Comparison of ENCODE assay signal across 8 cellular contexts in the genomic region with DNA sequence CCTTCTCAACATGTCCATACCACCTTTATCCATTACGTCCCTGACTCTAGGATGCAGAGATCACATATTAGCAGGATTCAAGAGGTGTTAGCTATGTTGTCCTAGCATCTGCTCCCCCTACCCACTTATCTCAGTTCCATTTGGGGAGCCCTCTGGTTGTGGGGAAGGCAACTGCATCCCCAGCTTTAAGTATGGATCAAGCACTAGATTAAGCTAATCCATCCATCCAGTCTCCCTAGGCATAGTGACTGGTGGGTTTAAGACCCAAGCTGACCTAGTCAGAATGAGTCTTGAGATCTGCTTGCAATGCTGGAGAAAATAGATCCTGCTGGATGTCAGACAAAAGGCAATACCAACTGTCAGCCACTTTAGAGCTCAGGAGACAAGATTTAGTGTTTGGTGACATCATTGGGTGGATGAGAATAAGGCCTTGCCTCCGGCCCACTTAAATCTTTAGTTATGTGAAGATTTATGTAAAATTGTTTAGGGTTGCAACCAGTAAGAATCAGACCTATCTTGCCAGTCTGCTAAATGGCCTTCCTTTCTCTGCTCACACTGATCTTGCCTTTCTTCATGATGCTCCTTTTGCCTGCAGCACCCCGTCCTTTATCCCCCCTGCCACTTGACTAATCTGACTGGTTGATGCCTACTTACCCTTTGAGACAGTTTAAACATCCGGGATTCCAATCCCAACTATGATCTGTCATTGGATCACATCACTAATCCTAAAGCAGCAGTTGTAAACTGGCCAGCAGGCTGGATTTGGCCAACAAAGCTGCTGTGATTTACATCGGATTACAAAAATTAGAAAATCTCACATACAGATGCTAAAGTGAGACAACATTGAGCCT. TPM values are rescaled to one million over a fixed set of nuclear protein-coding genes. Genes with fewer than 3 reads are reported as not detected.
DNase-seq lines count a peak whose midpoint lies in the region; ATAC-seq and TF ChIP-seq lines count a peak whose summit lies in the region.

No MANE protein-coding gene starts in this region.

- peaks cover 21 to 53% (median 31%) of the 10 kb centered on the region in 4 donors for H3K4me1 Mint-ChIP-seq in CD4-positive, CD25-positive, alpha-beta regulatory T cell
- H3K4me1 Mint-ChIP-seq in activated CD8-positive, alpha-beta T cell treated with anti-CD3 and anti-CD28 coated beads for 36 hours (ENCODE audit: low read depth): peaks cover 30% of the 10 kb centered on the region

- peak overlapping the region; percentile 98 for H3K4me3 ChIP-seq in CD4-positive, CD25-positive, alpha-beta regulatory T cell (ENCODE audit: low read depth, low read length)
- H3K4me3 ChIP-seq in HL-60 (replicated peaks; ENCODE audit: insufficient read depth, low read length): no peak overlapping the region
- no peak overlapping the region for H3K4me3 ChIP-seq in liver (ENCODE audit: low read depth in 1 of 3, low read length in 3 of 3)

- H3K27me3 Mint-ChIP-seq in CD4-positive, CD25-positive, alpha-beta regulatory T cell: peaks cover 5% of the 10 kb centered on the region
- no peaks in the 10 kb centered on the region for H3K27me3 Mint-ChIP-seq in activated CD8-positive, alpha-beta T cell treated with anti-CD3 and anti-CD28 coated beads for 36 hours

- H3K36me3 ChIP-seq in CD4-positive, CD25-positive, alpha-beta regulatory T cell (ENCODE audit: control insufficient read depth, insufficient read depth, low read length): peaks cover 27% of the 10 kb centered on the region
- peaks cover 3 to 29% (median 21%) of the 10 kb centered on the region in 4 donors for H3K36me3 ChIP-seq in liver (ENCODE audit: control insufficient read depth in 4 of 4, insufficient read depth in 3 of 4, low read depth in 1 of 4, low read length in 3 of 4)

- H3K27ac ChIP-seq in CD4-positive, CD25-positive, alpha-beta regulatory T cell (ENCODE audit: insufficient read depth, low read length, poor library complexity, severe bottlenecking): peak overlapping the region; percentile 98
- H3K27ac ChIP-seq in HL-60 (replicated peaks) (peak overlapping the region; percentile 94), liver (ENCODE audit: low read depth in 1 of 2, low read length in 2 of 2) (no peak overlapping the region)

- peak overlapping the region; percentile 99 to 100 (median 99) for H3K27ac Mint-ChIP-seq in CD4-positive, CD25-positive, alpha-beta regulatory T cell
- peak overlapping the region; percentile 98 for H3K27ac Mint-ChIP-seq in activated CD8-positive, alpha-beta T cell treated with anti-CD3 and anti-CD28 coated beads for 36 hours

- H3K4me3 Mint-ChIP-seq in CD4-positive, CD25-positive, alpha-beta regulatory T cell: peak overlapping the region; percentile 13 to 100 (median 98)
- H3K4me3 Mint-ChIP-seq in activated CD8-positive, alpha-beta T cell treated with anti-CD3 and anti-CD28 coated beads for 36 hours: peak overlapping the region; percentile 88

- peaks cover 15% of the 10 kb centered on the region for H3K36me3 Mint-ChIP-seq in CD4-positive, CD25-positive, alpha-beta regulatory T cell
- peaks cover 37% of the 10 kb centered on the region for H3K36me3 Mint-ChIP-seq in activated CD8-positive, alpha-beta T cell treated with anti-CD3 and anti-CD28 coated beads for 36 hours (ENCODE audit: low read depth)

- peak in 1 of 3 donors; percentile 36 for DNase-seq in CD4-positive, CD25-positive, alpha-beta regulatory T cell
- DNase-seq in HL-60 (ENCODE audit: low read depth in 1 of 2, low spot score in 1 of 2) (peak in 1 of 2 experiments; percentile 29), Ammon's horn (ENCODE audit: low spot score) (no peak), NCI-H2029 (lab: John Stamatoyannopoulos, UW) (no peak)
- peak; percentile 26 for DNase-seq in activated CD8-positive, alpha-beta T cell treated with anti-CD3 and anti-CD28 coated beads for 36 hours
- no peak for DNase-seq in activated CD4-positive, alpha-beta T cell treated with anti-CD3 and anti-CD28 coated beads for 4 hours

- no peak for ATAC-seq in CD4-positive, CD25-positive, alpha-beta regulatory T cell (ENCODE audit: low read depth in 2 of 2)
- no peak for ATAC-seq in activated CD8-positive, alpha-beta T cell treated with anti-CD3 and anti-CD28 coated beads for 36 hours
- no peak for ATAC-seq in HG03378 (IDR thresholded peaks at IDR 0.05; ENCODE audit: unreplicated experiment)

- H3K4me1 ChIP-seq in CD4-positive, CD25-positive, alpha-beta regulatory T cell (ENCODE audit: control insufficient read depth, insufficient read depth, low read length, poor library complexity, severe bottlenecking): peaks cover 26% of the 10 kb centered on the region
- peaks cover 0 to 34% (median 22%) of the 10 kb centered on the region in 4 donors for H3K4me1 ChIP-seq in liver (ENCODE audit: control insufficient read depth in 4 of 4, insufficient read depth in 4 of 4, low read length in 3 of 4)

- TF ChIP-seq CTCF in HL-60 (IDR thresholded peaks at IDR 0.05; ENCODE audit: insufficient read depth, low read length): peak; percentile 26
- TF ChIP-seq CTCF in activated CD8-positive, alpha-beta T cell treated with anti-CD3 and anti-CD28 coated beads for 36 hours (IDR thresholded peaks at IDR 0.05): peak; percentile 36
- TF ChIP-seq CTCF in liver (IDR thresholded peaks at IDR 0.05; ENCODE audit: low read depth, low read length, missing input control): peak; percentile 15

- no peaks in the 10 kb centered on the region for H3K9me3 Mint-ChIP-seq in CD4-positive, CD25-positive, alpha-beta regulatory T cell
- H3K9me3 Mint-ChIP-seq in activated CD8-positive, alpha-beta T cell treated with anti-CD3 and anti-CD28 coated beads for 36 hours: no peaks in the 10 kb centered on the region

- H3K9me3 ChIP-seq in CD4-positive, CD25-positive, alpha-beta regulatory T cell (ENCODE audit: control insufficient read depth in 2 of 2, low read length in 2 of 2): no peaks in the 10 kb centered on the region
- H3K9me3 ChIP-seq in liver (ENCODE audit: control insufficient read depth in 4 of 4, low read length in 3 of 4): no peaks in the 10 kb centered on the region

- peak in 1 of 2 donors; percentile 18 for TF ChIP-seq RAD21 in liver (IDR thresholded peaks at IDR 0.05)

- no peak overlapping the region for H3K9ac ChIP-seq in liver (ENCODE audit: low read depth in 1 of 2, low read length in 2 of 2)

- no peaks in the 10 kb centered on the region for H3K27me3 ChIP-seq in CD4-positive, CD25-positive, alpha-beta regulatory T cell (ENCODE audit: control insufficient read depth, insufficient read depth, low read length)
- no peaks in the 10 kb centered on the region for H3K27me3 ChIP-seq in HL-60 (ENCODE audit: insufficient read depth, poor library complexity, severe bottlenecking)
- H3K27me3 ChIP-seq in liver (ENCODE audit: control insufficient read depth in 4 of 4, insufficient read depth in 4 of 4, low read length in 3 of 4): no peaks in the 10 kb centered on the region

- WGBS in liver: 68% methylated on average over 5 of the region's 5 CpGs

- intact Hi-C loops in activated CD8-positive, alpha-beta T cell treated with anti-CD3 and anti-CD28 coated beads for 36 hours (cut with micrococcal nuclease): no loop called here

- CTCF ChIA-PET in activated CD8-positive, alpha-beta T cell treated with anti-CD3 and anti-CD28 coated beads for 36 hours (lab: Charles Lee): interaction anchor here (0.6 to 3.9 kb wide), 33 partner anchors 8 to 375 kb away, joined by 3 to 41 read pairs (median 4); a partner anchor contains a TSS

- POLR2A ChIA-PET in activated CD8-positive, alpha-beta T cell treated with anti-CD3 and anti-CD28 coated beads for 36 hours (lab: Charles Lee): interaction anchor here (0.9 to 3.2 kb wide), 16 partner anchors 8 to 284 kb away, joined by 3 to 45 read pairs (median 5); a partner anchor contains a TSS

TF ChIP-seq in liver, 16 proteins besides CTCF, POLR2A, EP300 and RAD21:
- TF ChIP-seq SP1 (IDR thresholded peaks at IDR 0.05) (no peak), RXRA (IDR thresholded peaks at IDR 0.05) (no peak), EGR1 (IDR thresholded peaks at IDR 0.05; ENCODE audit: low read depth in 2 of 2) (no peak), TAF1 (conservative IDR thresholded peaks at IDR 0.05) (no peak)
- TF ChIP-seq, protein P1, sequence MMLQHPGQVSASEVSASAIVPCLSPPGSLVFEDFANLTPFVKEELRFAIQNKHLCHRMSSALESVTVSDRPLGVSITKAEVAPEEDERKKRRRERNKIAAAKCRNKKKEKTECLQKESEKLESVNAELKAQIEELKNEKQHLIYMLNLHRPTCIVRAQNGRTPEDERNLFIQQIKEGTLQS (IDR thresholded peaks at IDR 0.05): no peak
TF ChIP-seq in liver: peak in this region for 0.

RNA-seq across cellular contexts. Expression of a gene that starts 2.1 kb away (rescaled TPM):
- total RNA-seq in CD4-positive, CD25-positive, alpha-beta regulatory T cell: 45.8 TPM
- 100 to 1,000 TPM in 1 of 4 donors, 10 to 100 TPM in 3; 84.2 to 109 (median 88.2) TPM for polyA plus RNA-seq in CD4-positive, CD25-positive, alpha-beta regulatory T cell
- total RNA-seq in activated CD8-positive, alpha-beta T cell treated with anti-CD3 and anti-CD28 coated beads for 36 hours: 10 to 100 TPM; 66.7 to 68.5 TPM
- 10 to 100 TPM in 1 of 2 donors, 1 to 10 TPM in 1; 6.4 to 12.3 TPM for total RNA-seq in liver
- 10 to 100 TPM in 1 of 2 donors, 1 to 10 TPM in 1; 8.7 to 13.2 TPM for polyA plus RNA-seq in liver

RNA-seq across cellular contexts. Expression of a gene that starts 20.7 kb away (rescaled TPM):
- 278 TPM for total RNA-seq in CD4-positive, CD25-positive, alpha-beta regulatory T cell
- 1,000 to 10,000 TPM; 1,048 to 1,097 (median 1,094) TPM for polyA plus RNA-seq in CD4-positive, CD25-positive, alpha-beta regulatory T cell
- 100 to 1,000 TPM; 453 to 454 TPM for total RNA-seq in activated CD8-positive, alpha-beta T cell treated with anti-CD3 and anti-CD28 coated beads for 36 hours
- total RNA-seq in liver: 100 to 1,000 TPM; 162 to 245 TPM
- polyA plus RNA-seq in liver: 100 to 1,000 TPM; 183 to 291 TPM

RNA-seq across cellular contexts. Expression of a gene that starts 41.4 kb away (rescaled TPM):
- 57.2 TPM for total RNA-seq in CD4-positive, CD25-positive, alpha-beta regulatory T cell
- polyA plus RNA-seq in CD4-positive, CD25-positive, alpha-beta regulatory T cell: 10 to 100 TPM; 14.5 to 21.9 (median 19.1) TPM
- total RNA-seq in activated CD8-positive, alpha-beta T cell treated with anti-CD3 and anti-CD28 coated beads for 36 hours: 10 to 100 TPM; 41.6 to 44.1 TPM
- total RNA-seq in liver: 10 to 100 TPM; 20.7 to 58.1 TPM
- 10 to 100 TPM; 13.4 to 32.4 TPM for polyA plus RNA-seq in liver

Comparison
In these comparisons a context has a peak if more than half of its experiments do, and no peak if none do; other contexts are left out.
1. H3K27ac ChIP-seq: peak in CD4-positive, CD25-positive, alpha-beta regulatory T cell (single experiment) and HL-60 (single experiment); none in liver (0 of 2).
2. Peak in every context shown above with its lines, with median percentiles within 50 percentile points of each other: CTCF ChIP-seq.